ENCODE assay signal across 22 cellular contexts in genomic region chr1:151085953-151086559, GRCh38.
"Had no signal": no experiment of that assay in that cellular context is flagged by ENCODE, and none has a peak within 500 bp of the region (broad histone marks: within the 10 kb centered on the region; RNA-seq: fewer than 3 reads in every experiment).

No MANE protein-coding gene starts in this region.

- H3K27me3 ChIP-seq: breast epithelium, esophagus muscularis mucosa, gastroesophageal sphincter, heart left ventricle, upper lobe of right lung had no signal

- H3K27ac Mint-ChIP-seq: activated naive CD4-positive, alpha-beta T cell treated with anti-CD3 and anti-CD28 coated beads, Interleukin-2, amount 50 U/mL, for 24 hours; nephron progenitor cell had no signal

- DNase-seq: activated CD4-positive, alpha-beta T cell treated with anti-CD3 and anti-CD28 coated beads for 1 hour; activated CD8-positive, alpha-beta memory T cell treated with anti-CD3 and anti-CD28 coated beads for 24 hours; activated CD8-positive, alpha-beta memory T cell treated with anti-CD3 and anti-CD28 coated beads, Interleukin-2, amount 50 U/mL, for 48 hours; activated gamma-delta T cell; cortex of kidney; heart left ventricle; left ventricle myocardium inferior; mammary epithelial cell; nephron progenitor cell; occipital lobe; retina; stimulated activated CD4-positive, alpha-beta T cell treated with anti-CD3 and anti-CD28 coated beads, Interleukin-12 subunit alpha, Interleukin-12 subunit beta, amount 100 ng/mL, for 4 hours; stimulated activated CD4-positive, alpha-beta T cell treated with anti-CD3 and anti-CD28 coated beads, Interleukin-1b, Interleukin-23, amount 100 ng/mL, for 48 hours; stimulated activated CD8-positive, alpha-beta memory T cell treated with anti-CD3 and anti-CD28 coated beads, Interleukin-4, amount 100 ng/mL, for 48 hours; stimulated activated naive CD4-positive, alpha-beta T cell; upper lobe of right lung had no signal

- H3K36me3 ChIP-seq: breast epithelium, upper lobe of right lung had no signal

- H3K27me3 Mint-ChIP-seq: activated naive CD4-positive, alpha-beta T cell treated with anti-CD3 and anti-CD28 coated beads, Interleukin-2, amount 50 U/mL, for 24 hours had no signal

- H3K4me1 Mint-ChIP-seq: activated naive CD4-positive, alpha-beta T cell treated with anti-CD3 and anti-CD28 coated beads, Interleukin-2, amount 50 U/mL, for 24 hours; nephron progenitor cell had no signal

- H3K9me3 ChIP-seq: breast epithelium, esophagus muscularis mucosa, gastroesophageal sphincter, heart left ventricle, left ventricle myocardium inferior, upper lobe of right lung had no signal

- ATAC-seq: gastroesophageal sphincter, heart left ventricle, upper lobe of right lung had no signal

- H3K27ac ChIP-seq: breast epithelium, esophagus muscularis mucosa, gastroesophageal sphincter, heart left ventricle, left ventricle myocardium inferior, upper lobe of right lung, VCaP had no signal

- FAIRE-seq: astrocyte had no signal

- H3K9me3 Mint-ChIP-seq: activated naive CD4-positive, alpha-beta T cell treated with anti-CD3 and anti-CD28 coated beads, Interleukin-2, amount 50 U/mL, for 24 hours; nephron progenitor cell had no signal

- H3K4me1 ChIP-seq: breast epithelium, upper lobe of right lung had no signal

- H3K4me3 ChIP-seq: breast epithelium, esophagus muscularis mucosa, gastroesophageal sphincter, heart left ventricle, left ventricle myocardium inferior, upper lobe of right lung had no signal

- H3K4me3 Mint-ChIP-seq: activated naive CD4-positive, alpha-beta T cell treated with anti-CD3 and anti-CD28 coated beads, Interleukin-2, amount 50 U/mL, for 24 hours; nephron progenitor cell had no signal
